Comparison of ENCODE assay signal across 13 cellular contexts in genomic region chr12:50515587-50515986, GRCh38. TPM values are rescaled to one million over a fixed set of nuclear protein-coding genes. Genes with fewer than 3 reads are reported as not detected.
A peak's percentile ranks its signal among the peaks of the same experiment; 100 is the strongest.
DNase-seq lines count a peak whose midpoint lies in the region; ATAC-seq and TF ChIP-seq lines count a peak whose summit lies in the region.
"Had no signal": no experiment of that assay in that cellular context is flagged by ENCODE, and none has a peak within 500 bp of the region (broad histone marks: within the 10 kb centered on the region; RNA-seq: fewer than 3 reads in every experiment).

No MANE protein-coding gene starts in this region.

- no peaks in the 10 kb centered on the region for H3K9me2 ChIP-seq in Loucy (replicated peaks; ENCODE audit: low read depth, low read length)

- no peak for TF ChIP-seq CTCF in Loucy (conservative IDR thresholded peaks at IDR 0.05; ENCODE audit: low read length)

- ATAC-seq in naive thymus-derived CD8-positive, alpha-beta T cell: no peak
- no peak for ATAC-seq in esophagus mucosa
- ATAC-seq: SK-N-SH treated with all-trans-retinoic acid at 6 μM for 48 hours had no signal

- peaks cover 42% of the 10 kb centered on the region for H3K4me1 Mint-ChIP-seq in T-helper 2 cell treated with Interferon-gamma antibody and Interleukin-4, amounts not matched to agents 5 μg/mL and 100 μg/mL, for 36 hours (ENCODE audit: low read depth)
- H3K4me1 Mint-ChIP-seq in activated T-helper 1 cell treated with anti-CD3 and anti-CD28 coated beads, Interleukin-12 subunit alpha, Interleukin-12 subunit beta, Interleukin-2, Interleukin-4 antibody, amounts not matched to agents 30 ng/mL and 10 ng/mL and 1 ng/mL, durations not matched to agents 14 hours and 24 hours and 36 hours (ENCODE audit: low read depth): peaks cover 31% of the 10 kb centered on the region
- H3K4me1 Mint-ChIP-seq in naive thymus-derived CD8-positive, alpha-beta T cell: peaks cover 26 to 55% (median 50%) of the 10 kb centered on the region in 4 donors

- H3K27me3 ChIP-seq in Loucy (ENCODE audit: insufficient read depth, low read length, poor library complexity, severe bottlenecking): no peaks in the 10 kb centered on the region

- peaks cover 7% of the 10 kb centered on the region for H3K36me3 Mint-ChIP-seq in T-helper 2 cell treated with Interferon-gamma antibody and Interleukin-4, amounts not matched to agents 5 μg/mL and 100 μg/mL, for 36 hours (ENCODE audit: low read depth)
- peaks cover 6% of the 10 kb centered on the region for H3K36me3 Mint-ChIP-seq in activated T-helper 1 cell treated with anti-CD3 and anti-CD28 coated beads, Interleukin-12 subunit alpha, Interleukin-12 subunit beta, Interleukin-2, Interleukin-4 antibody, amounts not matched to agents 30 ng/mL and 10 ng/mL and 1 ng/mL, durations not matched to agents 14 hours and 24 hours and 36 hours (ENCODE audit: low read depth)
- H3K36me3 Mint-ChIP-seq in naive thymus-derived CD8-positive, alpha-beta T cell: no peaks in the 10 kb centered on the region

- peak overlapping the region; percentile 23 for H3K4me3 ChIP-seq in Loucy (ENCODE audit: low read length, poor library complexity, severe bottlenecking)
- H3K4me3 ChIP-seq: prostate gland had no signal

- H3K4me1 ChIP-seq in Loucy (ENCODE audit: insufficient read depth, low read length, poor library complexity, severe bottlenecking): peaks cover 40% of the 10 kb centered on the region
- H3K4me1 ChIP-seq: prostate gland had no signal

- H3K9me3 ChIP-seq in Loucy (ENCODE audit: insufficient read depth, low read depth, low read length): no peaks in the 10 kb centered on the region
- H3K9me3 ChIP-seq: prostate gland had no signal

- intact Hi-C loops in activated T-helper 1 cell treated with anti-CD3 and anti-CD28 coated beads, Interleukin-12 subunit alpha, Interleukin-12 subunit beta, Interleukin-2, Interleukin-4 antibody, amounts not matched to agents 30 ng/mL and 10 ng/mL and 1 ng/mL, durations not matched to agents 14 hours and 24 hours and 36 hours (cut with micrococcal nuclease): loop anchor here (5.0 kb wide), 1 partner anchor 507 kb away; no protein-coding TSS in a partner anchor

- peaks cover 45% of the 10 kb centered on the region for H4K20me1 ChIP-seq in Loucy (ENCODE audit: insufficient read depth, low read length, poor library complexity, severe bottlenecking)

- peaks cover 96% of the 10 kb centered on the region for H3K79me2 ChIP-seq in Loucy (ENCODE audit: insufficient read depth, low read length)

- no peaks in the 10 kb centered on the region for H3F3A ChIP-seq in Loucy (ENCODE audit: low read depth)

- H3K9me3 Mint-ChIP-seq in T-helper 2 cell treated with Interferon-gamma antibody and Interleukin-4, amounts not matched to agents 5 μg/mL and 100 μg/mL, for 36 hours: no peaks in the 10 kb centered on the region
- H3K9me3 Mint-ChIP-seq in activated T-helper 1 cell treated with anti-CD3 and anti-CD28 coated beads, Interleukin-12 subunit alpha, Interleukin-12 subunit beta, Interleukin-2, Interleukin-4 antibody, amounts not matched to agents 30 ng/mL and 10 ng/mL and 1 ng/mL, durations not matched to agents 14 hours and 24 hours and 36 hours: no peaks in the 10 kb centered on the region
- H3K9me3 Mint-ChIP-seq in naive thymus-derived CD8-positive, alpha-beta T cell: no peaks in the 10 kb centered on the region

- peak overlapping the region; percentile 65 for H3K4me2 ChIP-seq in Loucy (ENCODE audit: low read depth, low read length, poor library complexity, severe bottlenecking)

- H2AFZ ChIP-seq in Loucy (ENCODE audit: low read length): no peak overlapping the region

- peak overlapping the region; percentile 9 for H3K9ac ChIP-seq in Loucy (ENCODE audit: low read depth, low read length, poor library complexity, severe bottlenecking)

- peak overlapping the region; percentile 54 for H3K4me3 Mint-ChIP-seq in T-helper 2 cell treated with Interferon-gamma antibody and Interleukin-4, amounts not matched to agents 5 μg/mL and 100 μg/mL, for 36 hours
- H3K4me3 Mint-ChIP-seq in activated T-helper 1 cell treated with anti-CD3 and anti-CD28 coated beads, Interleukin-12 subunit alpha, Interleukin-12 subunit beta, Interleukin-2, Interleukin-4 antibody, amounts not matched to agents 30 ng/mL and 10 ng/mL and 1 ng/mL, durations not matched to agents 14 hours and 24 hours and 36 hours: peak overlapping the region; percentile 19
- H3K4me3 Mint-ChIP-seq in naive thymus-derived CD8-positive, alpha-beta T cell: peak overlapping the region; percentile 19 to 85 (median 74)

- POLR2A ChIA-PET in naive thymus-derived CD8-positive, alpha-beta T cell (lab: Charles Lee): interaction anchor here (0.6 to 1.6 kb wide), 4 partner anchors 9 to 56 kb away, joined by 3 to 7 read pairs (median 3); partner anchors contain the start of gene DIP2B

- H3K27ac Mint-ChIP-seq in T-helper 2 cell treated with Interferon-gamma antibody and Interleukin-4, amounts not matched to agents 5 μg/mL and 100 μg/mL, for 36 hours: peak overlapping the region; percentile 86
- peak overlapping the region; percentile 73 for H3K27ac Mint-ChIP-seq in activated T-helper 1 cell treated with anti-CD3 and anti-CD28 coated beads, Interleukin-12 subunit alpha, Interleukin-12 subunit beta, Interleukin-2, Interleukin-4 antibody, amounts not matched to agents 30 ng/mL and 10 ng/mL and 1 ng/mL, durations not matched to agents 14 hours and 24 hours and 36 hours
- H3K27ac Mint-ChIP-seq in naive thymus-derived CD8-positive, alpha-beta T cell: peak overlapping the region; percentile 81 to 96 (median 92)

- DNase-seq in T-helper 2 cell treated with Interferon-gamma antibody and Interleukin-4, amounts not matched to agents 5 μg/mL and 100 μg/mL, for 36 hours (ENCODE audit: low spot score): no peak
- no peak for DNase-seq in T-helper 2 cell
- DNase-seq in activated T-helper 1 cell treated with anti-CD3 and anti-CD28 coated beads, Interleukin-12 subunit alpha, Interleukin-12 subunit beta, Interleukin-2, Interleukin-4 antibody, amounts not matched to agents 30 ng/mL and 10 ng/mL and 1 ng/mL, durations not matched to agents 14 hours and 24 hours and 36 hours (ENCODE audit: low spot score): no peak
- DNase-seq in naive thymus-derived CD8-positive, alpha-beta T cell: no peak
- DNase-seq in HT-29 (ENCODE audit: low spot score): no peak
- DNase-seq in NCI-H128 (lab: John Stamatoyannopoulos, UW; ENCODE audit: unreplicated experiment): no peak
- DNase-seq: amniotic stem cell; mesenchymal stem cell; NK-92 treated with Interleukin-12 subunit alpha and Interleukin-12 subunit beta, amount 100 ng/mL, for 24 hours had no signal

- H3K27me3 Mint-ChIP-seq in T-helper 2 cell treated with Interferon-gamma antibody and Interleukin-4, amounts not matched to agents 5 μg/mL and 100 μg/mL, for 36 hours (ENCODE audit: low read depth): no peaks in the 10 kb centered on the region
- no peaks in the 10 kb centered on the region for H3K27me3 Mint-ChIP-seq in activated T-helper 1 cell treated with anti-CD3 and anti-CD28 coated beads, Interleukin-12 subunit alpha, Interleukin-12 subunit beta, Interleukin-2, Interleukin-4 antibody, amounts not matched to agents 30 ng/mL and 10 ng/mL and 1 ng/mL, durations not matched to agents 14 hours and 24 hours and 36 hours (ENCODE audit: insufficient read depth)
- no peaks in the 10 kb centered on the region for H3K27me3 Mint-ChIP-seq in naive thymus-derived CD8-positive, alpha-beta T cell

- no peaks in the 10 kb centered on the region for H3K36me3 ChIP-seq in Loucy (ENCODE audit: insufficient read depth, low read length)
- H3K36me3 ChIP-seq: prostate gland had no signal

RNA-seq across cellular contexts. Expression of gene DIP2B, which starts 10.8 kb away (rescaled TPM):
- 26.7 and 27.6 TPM in 2 replicates for total RNA-seq in activated T-helper 1 cell treated with anti-CD3 and anti-CD28 coated beads, Interleukin-12 subunit alpha, Interleukin-12 subunit beta, Interleukin-2, Interleukin-4 antibody, amounts not matched to agents 30 ng/mL and 10 ng/mL and 1 ng/mL, durations not matched to agents 14 hours and 24 hours and 36 hours
- total RNA-seq in naive thymus-derived CD8-positive, alpha-beta T cell: 10 to 100 TPM; 28.6 to 31.5 TPM
- polyA plus RNA-seq in naive thymus-derived CD8-positive, alpha-beta T cell: 10 to 100 TPM in 1 of 3 donors, 1 to 10 TPM in 2; 6.2 to 13.5 (median 9.4) TPM
- total RNA-seq in HT-29 (2014; rRNA removed; shearing (Covaris generic)): 18.3 and 21.4 TPM in 2 replicates
- 35.3 TPM for total RNA-seq in esophagus mucosa

Comparison
In these comparisons a context has a peak if more than half of its experiments do, and no peak if none do; other contexts are left out.
1. H3K4me3 Mint-ChIP-seq: peak in every context shown above with its lines; median percentile 74 in naive thymus-derived CD8-positive, alpha-beta T cell; 54 in T-helper 2 cell treated with Interferon-gamma antibody and Interleukin-4, amounts not matched to agents 5 μg/mL and 100 μg/mL, for 36 hours; 19 in activated T-helper 1 cell treated with anti-CD3 and anti-CD28 coated beads, Interleukin-12 subunit alpha, Interleukin-12 subunit beta, Interleukin-2, Interleukin-4 antibody, amounts not matched to agents 30 ng/mL and 10 ng/mL and 1 ng/mL, durations not matched to agents 14 hours and 24 hours and 36 hours.